1 cellular context compared by ENCODE assay signal in genomic region chr6:156916108-156916801, GRCh38.
TF ChIP-seq lines count a peak whose summit lies in the region.

No MANE protein-coding gene starts in this region.

TF ChIP-seq in WTC11, 78 proteins besides CTCF, POLR2A, EP300 and RAD21 (continued from another document):
- TF ChIP-seq ATF6 (CRISPR knock-in tag; IDR thresholded peaks at IDR 0.05): no peak
TF ChIP-seq in WTC11: peak in this region for 0.
